ENCODE assay signal across 8 cellular contexts in the genomic region with DNA sequence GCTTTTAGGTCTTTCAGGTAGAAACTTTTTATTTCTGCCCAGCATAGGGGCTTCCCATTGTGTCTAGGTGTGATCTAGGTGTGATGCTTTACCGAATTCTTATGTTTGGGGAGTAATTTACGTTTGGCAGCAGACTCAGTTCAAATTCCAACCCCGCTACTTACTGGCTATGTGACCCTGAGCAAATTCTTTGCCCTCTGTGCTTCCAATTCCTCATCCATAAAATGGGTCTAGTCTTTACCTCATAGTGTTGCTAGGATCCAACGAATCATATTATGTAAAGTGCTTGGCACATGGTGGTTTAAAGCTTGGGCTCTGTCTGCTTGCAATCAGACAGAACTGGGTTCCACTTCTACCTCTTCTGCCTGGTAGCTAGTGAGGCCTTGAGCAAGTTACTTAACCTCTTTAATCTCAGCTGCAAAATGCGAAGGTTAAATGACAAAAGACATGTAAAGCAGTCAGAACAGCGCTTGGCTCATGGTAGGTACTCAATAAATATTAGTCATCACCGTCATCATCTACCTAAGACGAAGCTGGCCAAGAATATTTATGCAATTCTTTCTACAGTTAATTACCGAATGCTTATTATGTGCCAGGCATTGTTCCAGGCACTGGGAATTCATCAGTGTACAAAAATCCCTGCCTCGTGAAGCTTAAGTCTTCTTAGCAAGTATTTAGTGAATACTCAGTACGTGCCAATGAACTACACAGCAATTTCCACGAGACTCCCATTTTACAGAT. TPM values are rescaled to one million over a fixed set of nuclear protein-coding genes. Genes with fewer than 3 reads are reported as not detected.
A peak's percentile ranks its signal among the peaks of the same experiment; 100 is the strongest.
DNase-seq lines count a peak whose midpoint lies in the region; ATAC-seq and TF ChIP-seq lines count a peak whose summit lies in the region.

No MANE protein-coding gene starts in this region.

- H3K9me3 Mint-ChIP-seq in T-helper 1 cell treated with Interleukin-12 subunit alpha and Interleukin-12 subunit beta and Interleukin-4 antibody, amounts not matched to agents 30 μg/mL and 1 μg/mL, for 36 hours: no peaks in the 10 kb centered on the region
- no peaks in the 10 kb centered on the region for H3K9me3 Mint-ChIP-seq in activated naive CD8-positive, alpha-beta T cell treated with anti-CD3 and anti-CD28 coated beads, Interleukin-2, amount 10 ng/mL, durations not matched to agents 7 days and 5 days

- peak overlapping the region; percentile 96 for H3K27ac ChIP-seq in suprapubic skin

- H3K4me3 Mint-ChIP-seq in T-helper 1 cell treated with Interleukin-12 subunit alpha and Interleukin-12 subunit beta and Interleukin-4 antibody, amounts not matched to agents 30 μg/mL and 1 μg/mL, for 36 hours: peak overlapping the region; percentile 83
- H3K4me3 Mint-ChIP-seq in activated naive CD8-positive, alpha-beta T cell treated with anti-CD3 and anti-CD28 coated beads, Interleukin-2, amount 10 ng/mL, durations not matched to agents 7 days and 5 days: peak overlapping the region; percentile 88

- no peak for TF ChIP-seq POLR2A in suprapubic skin (IDR thresholded peaks at IDR 0.05)

- TF ChIP-seq EP300 in suprapubic skin (IDR thresholded peaks at IDR 0.05): no peak

- H3K27me3 ChIP-seq in kidney epithelial cell (ENCODE audit: control insufficient read depth, insufficient read depth, low read length) (no peaks in the 10 kb centered on the region), suprapubic skin (no peaks in the 10 kb centered on the region)

- H3K36me3 ChIP-seq in kidney epithelial cell (ENCODE audit: control insufficient read depth, insufficient read depth, low read length): peaks cover 1% of the 10 kb centered on the region
- peaks cover 20% of the 10 kb centered on the region for H3K36me3 ChIP-seq in suprapubic skin

- peaks cover 43% of the 10 kb centered on the region for H3K4me1 Mint-ChIP-seq in T-helper 1 cell treated with Interleukin-12 subunit alpha and Interleukin-12 subunit beta and Interleukin-4 antibody, amounts not matched to agents 30 μg/mL and 1 μg/mL, for 36 hours (ENCODE audit: low read depth)
- peaks cover 41% of the 10 kb centered on the region for H3K4me1 Mint-ChIP-seq in activated naive CD8-positive, alpha-beta T cell treated with anti-CD3 and anti-CD28 coated beads, Interleukin-2, amount 10 ng/mL, durations not matched to agents 7 days and 5 days

- peaks cover 11% of the 10 kb centered on the region for H3K36me3 Mint-ChIP-seq in T-helper 1 cell treated with Interleukin-12 subunit alpha and Interleukin-12 subunit beta and Interleukin-4 antibody, amounts not matched to agents 30 μg/mL and 1 μg/mL, for 36 hours (ENCODE audit: low read depth)
- H3K36me3 Mint-ChIP-seq in activated naive CD8-positive, alpha-beta T cell treated with anti-CD3 and anti-CD28 coated beads, Interleukin-2, amount 10 ng/mL, durations not matched to agents 7 days and 5 days: peaks cover 13% of the 10 kb centered on the region

- H3K4me3 ChIP-seq in kidney epithelial cell (ENCODE audit: low read depth, low read length) (peak overlapping the region; percentile 96), suprapubic skin (peak overlapping the region; percentile 93)

- no peak for TF ChIP-seq CTCF in kidney epithelial cell (IDR thresholded peaks at IDR 0.05; ENCODE audit: insufficient read depth, low read length, poor library complexity, severe bottlenecking)
- TF ChIP-seq CTCF in suprapubic skin (IDR thresholded peaks at IDR 0.05): no peak

- DNase-seq in T-helper 1 cell (no peak), kidney epithelial cell (ENCODE audit: low read depth) (no peak), suprapubic skin (ENCODE audit: low spot score in 2 of 2) (no peak), NCI-H526 treated with DMSO at 0.1 percent for 48 hours (lab: John Stamatoyannopoulos, UW) (no peak)
- DNase-seq in activated naive CD8-positive, alpha-beta T cell treated with anti-CD3 and anti-CD28 coated beads, Interleukin-2, amount 10 ng/mL, durations not matched to agents 7 days and 5 days: no peak

- H3K27me3 Mint-ChIP-seq in T-helper 1 cell treated with Interleukin-12 subunit alpha and Interleukin-12 subunit beta and Interleukin-4 antibody, amounts not matched to agents 30 μg/mL and 1 μg/mL, for 36 hours (ENCODE audit: low read depth): peaks cover 20% of the 10 kb centered on the region
- H3K27me3 Mint-ChIP-seq in activated naive CD8-positive, alpha-beta T cell treated with anti-CD3 and anti-CD28 coated beads, Interleukin-2, amount 10 ng/mL, durations not matched to agents 7 days and 5 days: peaks cover 18% of the 10 kb centered on the region

- POLR2A ChIA-PET in activated naive CD8-positive, alpha-beta T cell treated with anti-CD3 and anti-CD28 coated beads, Interleukin-2, amount 10 ng/mL, durations not matched to agents 7 days and 5 days (lab: Charles Lee): interaction anchor here (1.3 to 1.6 kb wide), 2 partner anchors 39 to 86 kb away, joined by 3 read pairs; no protein-coding TSS in a partner anchor

- ATAC-seq in activated naive CD8-positive, alpha-beta T cell treated with anti-CD3 and anti-CD28 coated beads, Interleukin-2, amount 10 ng/mL, durations not matched to agents 7 days and 5 days (ENCODE audit: low read depth): no peak
- ATAC-seq in GM21526 (IDR thresholded peaks at IDR 0.05; ENCODE audit: low FRiP score, unreplicated experiment) (no peak), HG02678 (IDR thresholded peaks at IDR 0.05; ENCODE audit: unreplicated experiment) (no peak)

- 32% methylated on average over 12 of the region's 12 CpGs for WGBS in suprapubic skin

- no peaks in the 10 kb centered on the region for H3K9me3 ChIP-seq in suprapubic skin

- peak overlapping the region; percentile 71 for H3K27ac Mint-ChIP-seq in T-helper 1 cell treated with Interleukin-12 subunit alpha and Interleukin-12 subunit beta and Interleukin-4 antibody, amounts not matched to agents 30 μg/mL and 1 μg/mL, for 36 hours
- H3K27ac Mint-ChIP-seq in activated naive CD8-positive, alpha-beta T cell treated with anti-CD3 and anti-CD28 coated beads, Interleukin-2, amount 10 ng/mL, durations not matched to agents 7 days and 5 days: peak overlapping the region; percentile 59

- H3K4me1 ChIP-seq in suprapubic skin: peaks cover 62% of the 10 kb centered on the region

RNA-seq across cellular contexts. Expression of a gene that starts 1.0 kb away (rescaled TPM):
- total RNA-seq in activated naive CD8-positive, alpha-beta T cell treated with anti-CD3 and anti-CD28 coated beads, Interleukin-2, amount 10 ng/mL, durations not matched to agents 7 days and 5 days: 10 to 100 TPM; 66.9 to 67.2 TPM
- total RNA-seq in kidney epithelial cell (58.3 and 58.9 TPM in 2 replicates), suprapubic skin (10 to 100 TPM; 55.0 to 75.3 (median 64.3) TPM)

RNA-seq across cellular contexts. Expression of a gene that starts 25.6 kb away (rescaled TPM):
- not detected for total RNA-seq in activated naive CD8-positive, alpha-beta T cell treated with anti-CD3 and anti-CD28 coated beads, Interleukin-2, amount 10 ng/mL, durations not matched to agents 7 days and 5 days
- total RNA-seq in kidney epithelial cell (not detected in 2 replicates), suprapubic skin (1 to 10 TPM in 3 of 4 donors, under 1 TPM in 1; 0.87 to 3.9 (median 1.3) TPM)
